In the genomic region with DNA sequence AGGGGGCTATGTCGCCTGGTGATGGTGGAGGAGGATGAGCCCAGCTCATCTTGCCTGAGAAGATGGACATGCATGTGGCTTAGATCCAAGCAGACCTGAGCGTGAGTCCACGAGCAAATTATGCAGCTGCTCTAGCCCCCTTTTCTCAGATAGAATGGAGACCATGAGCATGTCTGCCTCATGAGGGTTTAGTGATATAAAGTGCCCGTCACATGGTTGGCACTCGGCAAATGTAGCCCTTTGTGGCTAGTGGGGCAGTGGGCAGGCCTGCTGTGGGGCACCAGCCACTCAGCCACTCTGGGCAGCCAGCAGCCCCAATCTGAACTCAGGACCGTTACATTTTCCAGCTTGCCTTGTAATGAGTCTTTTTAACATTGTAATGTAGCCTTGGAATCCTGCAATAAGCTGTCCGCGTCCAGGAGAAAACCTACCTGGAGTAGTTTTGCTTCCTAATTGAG, we compare ENCODE assay signal across 21 cellular contexts.
DNase-seq lines count a peak whose midpoint lies in the region; ATAC-seq and TF ChIP-seq lines count a peak whose summit lies in the region.
"Had no signal": no experiment of that assay in that cellular context is flagged by ENCODE, and none has a peak within 500 bp of the region (broad histone marks: within the 10 kb centered on the region; RNA-seq: fewer than 3 reads in every experiment).

No MANE protein-coding gene starts in this region.

- no peak overlapping the region for H2BK5ac ChIP-seq in neuronal stem cell (ENCODE audit: low read length)

- H3K9me3 Mint-ChIP-seq in endodermal cell = peaks cover 5% of the 10 kb centered on the region
- H3K9me3 Mint-ChIP-seq: CD8-positive, alpha-beta T cell had no signal

- H3K9me3 ChIP-seq in endodermal cell (ENCODE audit: control insufficient read depth, low read length) (peaks cover 5% of the 10 kb centered on the region), neuronal stem cell (replicated peaks in 1 of 2; ENCODE audit: control insufficient read depth in 2 of 2, insufficient read depth in 1 of 2, low read depth in 1 of 2, low read length in 2 of 2) (peaks cover 0 to 2% of the 10 kb centered on the region in 2 donors)
- H3K9me3 ChIP-seq: A549, BLaER1 had no signal

- peak overlapping the region; percentile 89 for H2BK15ac ChIP-seq in neuronal stem cell (ENCODE audit: low read length)

- H3K27ac Mint-ChIP-seq in endodermal cell = no peak overlapping the region
- H3K27ac Mint-ChIP-seq: CD8-positive, alpha-beta T cell had no signal

- no peak overlapping the region for H3K27ac ChIP-seq in endodermal cell (ENCODE audit: low read depth, low read length)
- no peak overlapping the region for H3K27ac ChIP-seq in neuronal stem cell (replicated peaks; ENCODE audit: low read length)
- H3K27ac ChIP-seq: A549, BLaER1, GM23248, KMS-11, PC-9, RWPE1 had no signal

- peaks cover 16% of the 10 kb centered on the region for H3K4me1 ChIP-seq in endodermal cell (ENCODE audit: control insufficient read depth, insufficient read depth, low read length)
- H3K4me1 ChIP-seq in neuronal stem cell (ENCODE audit: control insufficient read depth in 2 of 2, insufficient read depth in 1 of 2, low read depth in 1 of 2, low read length in 2 of 2) = peaks cover 10 to 25% of the 10 kb centered on the region in 2 donors
- H3K4me1 ChIP-seq: A549 had no signal

- no peaks in the 10 kb centered on the region for H3K79me1 ChIP-seq in neuronal stem cell (ENCODE audit: low read depth, low read length)

- H3K36me3 Mint-ChIP-seq in endodermal cell (ENCODE audit: low read depth) = no peaks in the 10 kb centered on the region
- H3K36me3 Mint-ChIP-seq: CD8-positive, alpha-beta T cell had no signal

- H2AK5ac ChIP-seq in neuronal stem cell (ENCODE audit: low read depth, low read length) = no peak overlapping the region

- no peak overlapping the region for H2AFZ ChIP-seq in neuronal stem cell (ENCODE audit: low read length)
- H2AFZ ChIP-seq: GM23248, PC-9 had no signal

- no peak overlapping the region for H4K8ac ChIP-seq in neuronal stem cell (ENCODE audit: low read depth, low read length)

- ATAC-seq in Right ventricle myocardium superior (ENCODE audit: poor library complexity) = no peak
- no peak for ATAC-seq in HG03442 (IDR thresholded peaks at IDR 0.05; ENCODE audit: unreplicated experiment)
- ATAC-seq: A549; CD8-positive, alpha-beta T cell; HCT116 had no signal

- H2BK120ac ChIP-seq in neuronal stem cell (ENCODE audit: low read depth, low read length) = no peak overlapping the region

- peaks cover 50% of the 10 kb centered on the region for H3K4me1 Mint-ChIP-seq in endodermal cell

- peak overlapping the region; percentile 46 for H3K18ac ChIP-seq in neuronal stem cell (ENCODE audit: low read length)

- H3K27me3 ChIP-seq in endodermal cell (ENCODE audit: control insufficient read depth, insufficient read depth, low read length, poor library complexity, severe bottlenecking) (no peaks in the 10 kb centered on the region), neuronal stem cell (ENCODE audit: control insufficient read depth in 3 of 3, insufficient read depth in 3 of 3, low read depth in 1 of 3, low read length in 3 of 3) (no peaks in the 10 kb centered on the region)
- H3K27me3 ChIP-seq: BLaER1 had no signal

- no peak overlapping the region for H4K91ac ChIP-seq in neuronal stem cell (ENCODE audit: low read depth, low read length, poor library complexity)

- H3K4me3 ChIP-seq in endodermal cell (ENCODE audit: low read length) (no peak overlapping the region), neuronal stem cell (ENCODE audit: low read length in 2 of 2) (no peak overlapping the region)
- H3K4me3 ChIP-seq: A549, BLaER1, GM23248, PC-9 had no signal

- peak overlapping the region; percentile 42 for H2BK12ac ChIP-seq in neuronal stem cell (ENCODE audit: low read length)

- no peak overlapping the region for H3K4me2 ChIP-seq in neuronal stem cell (ENCODE audit: insufficient read depth, low read length, poor library complexity, severe bottlenecking)
- H3K4me2 ChIP-seq: A549, BLaER1, KMS-11, PC-9 had no signal

- H3K14ac ChIP-seq in neuronal stem cell (ENCODE audit: low read length) = no peak overlapping the region

- H3K4ac ChIP-seq in neuronal stem cell (ENCODE audit: low read length) = no peak overlapping the region

- H3K23ac ChIP-seq in neuronal stem cell (ENCODE audit: low read depth, low read length, poor library complexity) = no peak overlapping the region

- intact Hi-C loops in cardiac septum (cut with DNase I) (no loop called here), Right ventricle myocardium superior (cut with DNase I) (no loop called here)

- H3K9ac ChIP-seq in endodermal cell (ENCODE audit: extremely low read depth, low read length, poor library complexity, severe bottlenecking) (no peak overlapping the region), neuronal stem cell (ENCODE audit: low read depth, low read length, poor library complexity) (no peak overlapping the region)
- H3K9ac ChIP-seq: BLaER1, GM23248, KMS-11 had no signal

- TF ChIP-seq CTCF in endodermal cell (conservative IDR thresholded peaks at IDR 0.05) = no peak

- no peak overlapping the region for H3K4me3 Mint-ChIP-seq in endodermal cell
- H3K4me3 Mint-ChIP-seq: CD8-positive, alpha-beta T cell had no signal

- H3K27me3 Mint-ChIP-seq in endodermal cell (ENCODE audit: insufficient read depth) = peaks cover 11% of the 10 kb centered on the region

- no peaks in the 10 kb centered on the region for H3K36me3 ChIP-seq in endodermal cell (ENCODE audit: control insufficient read depth, insufficient read depth, low read length)
- H3K36me3 ChIP-seq in neuronal stem cell (replicated peaks in 1 of 2; ENCODE audit: control insufficient read depth in 2 of 2, insufficient read depth in 2 of 2, low read length in 2 of 2) = no peaks in the 10 kb centered on the region
- H3K36me3 ChIP-seq: BLaER1 had no signal

- peak; percentile 62 for DNase-seq in cardiac septum (ENCODE audit: low spot score)
- no peak for DNase-seq in Right ventricle myocardium superior
- DNase-seq in endodermal cell = peak; percentile 22
- no peak for DNase-seq in neuronal stem cell (ENCODE audit: low spot score)
- no peak for DNase-seq in HUDEP-2 (lab: John Stamatoyannopoulos, UW; ENCODE audit: unreplicated experiment in 76 of 76)
- no peak for DNase-seq in NCI-H526 treated with DMSO at 0.1 percent for 48 hours (lab: John Stamatoyannopoulos, UW)
- DNase-seq: Calu3; CD8-positive, alpha-beta T cell; DMS53; GM23248; NCI-H1417; NCI-H187 treated with DMSO at 0.1 percent for 48 hours; NCI-H2227 treated with DMSO at 0.1 percent for 48 hours; NCI-H524; PC-9 had no signal

- WGBS in endodermal cell (ENCODE audit: insufficient coverage in 1 of 2, insufficient read length in 1 of 2), 2 experiments = 95 to 98% methylated on average over 6 to 8 of the region's 8 CpGs
- WGBS in neuronal stem cell (ENCODE audit: extremely low coverage in 2 of 2, insufficient read length in 2 of 2, insufficient replicate concordance in 1 of 2), 2 donors = no CpG with 5 or more reads among the region's 8 CpGs

Comparison
In these comparisons a context has a peak if more than half of its experiments do, and no peak if none do; other contexts are left out.
1. DNase-seq: peak in cardiac septum (single experiment) and endodermal cell (single experiment); none in Right ventricle myocardium superior (single experiment), neuronal stem cell (single experiment), HUDEP-2 (0 of 76) and NCI-H526 treated with DMSO at 0.1 percent for 48 hours (single experiment).